38 cellular contexts compared by ENCODE assay signal in the genomic region with DNA sequence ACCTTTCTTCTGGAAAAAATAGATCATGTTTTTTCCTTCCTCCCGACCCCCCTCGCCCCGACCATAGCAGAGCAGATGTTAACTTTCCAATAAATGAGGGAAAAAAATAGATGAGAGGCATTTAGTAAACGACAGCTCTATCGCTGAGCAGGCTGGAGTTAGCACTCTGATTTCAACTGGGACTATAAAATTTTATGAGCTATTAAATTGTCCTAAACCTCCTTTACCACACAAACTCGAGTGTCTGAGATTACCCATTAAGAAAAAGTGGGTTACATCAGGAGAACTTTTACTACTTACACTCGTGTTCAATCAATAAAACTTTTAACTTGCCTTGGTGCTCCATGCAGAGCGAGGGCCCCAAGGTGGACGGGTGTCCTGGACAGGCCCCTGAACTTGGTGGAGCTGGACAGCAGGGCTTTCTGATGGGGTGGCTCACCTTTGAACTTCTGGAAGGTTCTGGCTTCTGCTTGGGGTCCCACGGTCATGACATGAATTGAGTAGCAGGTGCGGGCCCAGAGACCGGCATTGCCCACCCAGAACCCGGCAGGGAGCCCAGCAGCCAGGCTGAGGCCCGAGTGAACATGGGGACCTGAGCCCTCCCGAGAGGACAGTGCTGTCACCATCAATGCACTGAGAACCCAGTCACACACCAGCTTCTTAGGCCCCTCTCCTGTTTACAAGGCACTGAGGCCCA. TPM values are rescaled to one million over a fixed set of nuclear protein-coding genes. Genes with fewer than 3 reads are reported as not detected.
DNase-seq lines count a peak whose midpoint lies in the region; ATAC-seq and TF ChIP-seq lines count a peak whose summit lies in the region.
"Had no signal": no experiment of that assay in that cellular context is flagged by ENCODE, and none has a peak within 500 bp of the region (broad histone marks: within the 10 kb centered on the region; RNA-seq: fewer than 3 reads in every experiment).

No MANE protein-coding gene starts in this region.

- no peak for TF ChIP-seq CTCF in left ventricle myocardium inferior (IDR thresholded peaks at IDR 0.05; ENCODE audit: borderline replicate concordance)
- TF ChIP-seq CTCF in glutamatergic neuron (IDR thresholded peaks at IDR 0.05; ENCODE audit: partially characterized antibody, unreplicated experiment): no peak
- TF ChIP-seq CTCF in nephron (IDR thresholded peaks at IDR 0.05; ENCODE audit: unreplicated experiment in 3 of 3): no peak
- no peak for TF ChIP-seq CTCF in upper lobe of right lung (IDR thresholded peaks at IDR 0.05)
- no peak for TF ChIP-seq CTCF in tibial nerve (IDR thresholded peaks at IDR 0.05)

- H3K4me1 Mint-ChIP-seq in glutamatergic neuron (ENCODE audit: low read depth, unreplicated experiment) (peaks cover 13% of the 10 kb centered on the region), nephron (peaks cover 33% of the 10 kb centered on the region)
- H3K4me1 Mint-ChIP-seq: central memory CD8-positive, alpha-beta T cell; endodermal cell; memory B cell had no signal

- peak; percentile 25 for DNase-seq in Right ventricle myocardium inferior (ENCODE audit: missing footprints)
- no peak for DNase-seq in left ventricle myocardium inferior
- peak; percentile 12 for DNase-seq in glutamatergic neuron
- peak; percentile 49 for DNase-seq in upper lobe of right lung
- no peak for DNase-seq in tibial nerve (ENCODE audit: low spot score in 2 of 2)
- DNase-seq in NCI-H524 (lab: John Stamatoyannopoulos, UW): no peak
- DNase-seq: activated CD8-positive, alpha-beta memory T cell treated with anti-CD3 and anti-CD28 coated beads, Interleukin-2, amount 50 U/mL, for 48 hours; activated CD8-positive, alpha-beta T cell treated with anti-CD3 and anti-CD28 coated beads for 36 hours; activated naive CD4-positive, alpha-beta T cell treated with anti-CD3 and anti-CD28 coated beads for 36 hours; body of pancreas; CD4-positive, alpha-beta T cell; endodermal cell; foreskin keratinocyte; NCI-H1417 treated with DMSO at 0.1 percent for 48 hours; NCI-H2029 treated with DMSO at 0.1 percent for 48 hours; NCI-H2227 treated with DMSO at 0.1 percent for 48 hours; NCI-H526 treated with DMSO at 0.1 percent for 48 hours; NK-92 treated with Interleukin-12 subunit alpha and Interleukin-12 subunit beta, amount 100 ng/mL, for 24 hours; PC-9; stimulated activated naive CD4-positive, alpha-beta T cell; T-helper 17 cell had no signal

- TF ChIP-seq EP300 in tibial nerve (IDR thresholded peaks at IDR 0.05): no peak

- peaks cover 2% of the 10 kb centered on the region for H3K9me3 Mint-ChIP-seq in glutamatergic neuron (ENCODE audit: unreplicated experiment)
- H3K9me3 Mint-ChIP-seq in nephron: no peaks in the 10 kb centered on the region
- H3K9me3 Mint-ChIP-seq: activated CD8-positive, alpha-beta T cell treated with anti-CD3 and anti-CD28 coated beads for 36 hours; activated naive CD4-positive, alpha-beta T cell treated with anti-CD3 and anti-CD28 coated beads for 36 hours; activated T-helper 1 cell treated with anti-CD3 and anti-CD28 coated beads, Interleukin-12 subunit alpha, Interleukin-12 subunit beta, Interleukin-2, Interleukin-4 antibody, amounts not matched to agents 30 ng/mL and 10 ng/mL and 1 ng/mL, durations not matched to agents 14 hours and 24 hours and 36 hours; CD4-positive, alpha-beta T cell; central memory CD8-positive, alpha-beta T cell; dendritic cell treated with granulocyte-macrophage colony-stimulating factor and Interleukin-4, amounts not matched to agents 40 ng/mL and 50 ng/mL, for 4 days; endodermal cell; memory B cell had no signal

- H3K27me3 ChIP-seq in left ventricle myocardium inferior (ENCODE audit: low read depth) (no peaks in the 10 kb centered on the region), upper lobe of right lung (no peaks in the 10 kb centered on the region), tibial nerve (no peaks in the 10 kb centered on the region)
- H3K27me3 ChIP-seq: adrenal gland, body of pancreas, esophagus muscularis mucosa, heart left ventricle had no signal

- H3K36me3 ChIP-seq in left ventricle myocardium inferior (no peaks in the 10 kb centered on the region), upper lobe of right lung (no peaks in the 10 kb centered on the region), tibial nerve (no peaks in the 10 kb centered on the region)
- H3K36me3 ChIP-seq: adrenal gland, esophagus muscularis mucosa, heart left ventricle had no signal

- no peak for TF ChIP-seq POLR2A in tibial nerve (IDR thresholded peaks at IDR 0.05)

- H3K4me3 ChIP-seq in left ventricle myocardium inferior: no peak overlapping the region
- H3K4me3 ChIP-seq in upper lobe of right lung: no peak overlapping the region
- H3K4me3 ChIP-seq in tibial nerve: no peak overlapping the region
- H3K4me3 ChIP-seq: adrenal gland, body of pancreas, esophagus muscularis mucosa, heart left ventricle, PC-9 had no signal

- H3K27ac ChIP-seq in left ventricle myocardium inferior (replicated peaks) (no peak overlapping the region), upper lobe of right lung (no peak overlapping the region), tibial nerve (peak overlapping the region in 1 of 4 donors; percentile 11)
- H3K27ac ChIP-seq: 22Rv1, body of pancreas, esophagus muscularis mucosa, foreskin keratinocyte, heart left ventricle, HL-60, PC-9 had no signal

- no peak overlapping the region for H3K27ac Mint-ChIP-seq in glutamatergic neuron (ENCODE audit: unreplicated experiment)
- H3K27ac Mint-ChIP-seq in nephron: peak overlapping the region; percentile 26 to 61 (median 41)
- H3K27ac Mint-ChIP-seq: activated CD8-positive, alpha-beta T cell treated with anti-CD3 and anti-CD28 coated beads for 36 hours; activated naive CD4-positive, alpha-beta T cell treated with anti-CD3 and anti-CD28 coated beads for 36 hours; activated T-helper 1 cell treated with anti-CD3 and anti-CD28 coated beads, Interleukin-12 subunit alpha, Interleukin-12 subunit beta, Interleukin-2, Interleukin-4 antibody, amounts not matched to agents 30 ng/mL and 10 ng/mL and 1 ng/mL, durations not matched to agents 14 hours and 24 hours and 36 hours; CD4-positive, alpha-beta T cell; dendritic cell treated with granulocyte-macrophage colony-stimulating factor and Interleukin-4, amounts not matched to agents 40 ng/mL and 50 ng/mL, for 4 days; endodermal cell; memory B cell; progenitor cell of endocrine pancreas; T-helper 17 cell had no signal

- H3K36me3 Mint-ChIP-seq in glutamatergic neuron (ENCODE audit: unreplicated experiment) (no peaks in the 10 kb centered on the region), nephron (ENCODE audit: low read depth) (no peaks in the 10 kb centered on the region)
- H3K36me3 Mint-ChIP-seq: memory B cell had no signal

- H3K4me3 Mint-ChIP-seq in glutamatergic neuron (ENCODE audit: unreplicated experiment) (no peak overlapping the region), nephron (no peak overlapping the region)
- H3K4me3 Mint-ChIP-seq: activated CD8-positive, alpha-beta T cell treated with anti-CD3 and anti-CD28 coated beads for 36 hours; activated naive CD4-positive, alpha-beta T cell treated with anti-CD3 and anti-CD28 coated beads for 36 hours; activated T-helper 1 cell treated with anti-CD3 and anti-CD28 coated beads, Interleukin-12 subunit alpha, Interleukin-12 subunit beta, Interleukin-2, Interleukin-4 antibody, amounts not matched to agents 30 ng/mL and 10 ng/mL and 1 ng/mL, durations not matched to agents 14 hours and 24 hours and 36 hours; CD4-positive, alpha-beta T cell; central memory CD8-positive, alpha-beta T cell; dendritic cell treated with granulocyte-macrophage colony-stimulating factor and Interleukin-4, amounts not matched to agents 40 ng/mL and 50 ng/mL, for 4 days; endodermal cell; memory B cell; T-helper 17 cell had no signal

- 87% methylated on average over 15 of the region's 15 CpGs for WGBS in tibial nerve, 2 donors

- ATAC-seq in Right ventricle myocardium inferior: no peak
- ATAC-seq in upper lobe of right lung: no peak
- no peak for ATAC-seq in activated CD4-positive, CD25-positive, alpha-beta regulatory T cell treated with anti-CD3 and anti-CD28 coated beads, Interleukin-2, amount 50 U/mL, for 24 hours
- ATAC-seq: activated CD8-positive, alpha-beta T cell treated with anti-CD3 and anti-CD28 coated beads for 36 hours; body of pancreas; foreskin keratinocyte; heart left ventricle; SK-N-SH treated with all-trans-retinoic acid at 6 μM for 48 hours; T-helper 17 cell had no signal

- H3K4me1 ChIP-seq in left ventricle myocardium inferior: no peaks in the 10 kb centered on the region
- H3K4me1 ChIP-seq in upper lobe of right lung: no peaks in the 10 kb centered on the region
- peaks cover 0 to 17% (median 0%) of the 10 kb centered on the region in 4 donors for H3K4me1 ChIP-seq in tibial nerve
- H3K4me1 ChIP-seq: foreskin keratinocyte, heart left ventricle had no signal

- intact Hi-C loops in Right ventricle myocardium inferior (cut with DNase I): no loop called here
- intact Hi-C loops in left ventricle myocardium inferior (cut with micrococcal nuclease): no loop called here
- intact Hi-C loops in upper lobe of right lung (cut with DNase I): no loop called here

- peaks cover 1% of the 10 kb centered on the region for H3K27me3 Mint-ChIP-seq in glutamatergic neuron (ENCODE audit: unreplicated experiment)
- H3K27me3 Mint-ChIP-seq in nephron (ENCODE audit: low read depth): peaks cover 58% of the 10 kb centered on the region
- H3K27me3 Mint-ChIP-seq: activated CD8-positive, alpha-beta T cell treated with anti-CD3 and anti-CD28 coated beads for 36 hours; CD4-positive, alpha-beta T cell had no signal

- H3K9me3 ChIP-seq in left ventricle myocardium inferior (replicated peaks) (no peaks in the 10 kb centered on the region), upper lobe of right lung (no peaks in the 10 kb centered on the region), tibial nerve (no peaks in the 10 kb centered on the region)
- H3K9me3 ChIP-seq: adrenal gland, body of pancreas, esophagus muscularis mucosa, heart left ventricle had no signal

RNA-seq across cellular contexts. Expression of gene RNU6ATAC, which starts 59.9 kb away (rescaled TPM):
- total RNA-seq in Right ventricle myocardium inferior (122 TPM), left ventricle myocardium inferior (157 TPM), glutamatergic neuron (ENCODE audit: unreplicated experiment) (121 TPM), upper lobe of right lung (172 TPM), tibial nerve (not detected)
- total RNA-seq: body of pancreas, Daoy, foreskin keratinocyte, kidney epithelial cell, skeletal muscle tissue, urinary bladder had no signal

Comparison
In these comparisons a context has a peak if more than half of its experiments do, and no peak if none do; other contexts are left out.
1. DNase-seq: peak in Right ventricle myocardium inferior (single experiment), glutamatergic neuron (single experiment) and upper lobe of right lung (single experiment); none in left ventricle myocardium inferior (single experiment), tibial nerve (0 of 2) and NCI-H524 (0 of 2).
2. RNA of gene RNU6ATAC, which starts 59.9 kb away (total RNA-seq): 172 TPM in upper lobe of right lung (single experiment), 157 TPM in left ventricle myocardium inferior (single experiment), 122 TPM in Right ventricle myocardium inferior (single experiment) and 121 TPM in glutamatergic neuron (single experiment); not detected in tibial nerve; every median in the first group is over 100 times any median in the second.